In genomic region chr12:117803013-117803412, GRCh38 we compare ENCODE assay signal across 21 cellular contexts.
DNase-seq lines count a peak whose midpoint lies in the region; ATAC-seq and TF ChIP-seq lines count a peak whose summit lies in the region.
"Had no signal": no experiment of that assay in that cellular context is flagged by ENCODE, and none has a peak within 500 bp of the region (broad histone marks: within the 10 kb centered on the region; RNA-seq: fewer than 3 reads in every experiment).

No MANE protein-coding gene starts in this region.

- H3K4me3 ChIP-seq in breast epithelium (no peak overlapping the region), transverse colon (no peak overlapping the region)
- H3K4me3 ChIP-seq: GM12878, stomach, upper lobe of right lung had no signal

- no peak overlapping the region for H3K4me3 Mint-ChIP-seq in activated naive CD4-positive, alpha-beta T cell treated with anti-CD3 and anti-CD28 coated beads, Interleukin-2, amount 10 ng/mL, durations not matched to agents 7 days and 5 days
- H3K4me3 Mint-ChIP-seq: activated CD8-positive, alpha-beta T cell treated with anti-CD3 and anti-CD28 coated beads, Interleukin-2, amount 10 ng/mL, durations not matched to agents 7 days and 5 days; activated T-cell treated with anti-CD3 and anti-CD28 coated beads, Interleukin-2, amount 50 U/mL, for 24 hours; HFFc6 had no signal

- in situ Hi-C loops in transverse colon (cut with MboI; ENCODE audit: low pct_ligation_motif_present in 1 of 4, low pct_unique_long_range_greater_than_20kb in 1 of 4, low sequenced_read_pairs in 3 of 4): no loop called here

- H3K36me3 ChIP-seq in breast epithelium: no peaks in the 10 kb centered on the region
- no peaks in the 10 kb centered on the region for H3K36me3 ChIP-seq in transverse colon
- H3K36me3 ChIP-seq: stomach, upper lobe of right lung had no signal

- no peak for TF ChIP-seq POLR2A in breast epithelium (IDR thresholded peaks at IDR 0.05)
- no peak for TF ChIP-seq POLR2A in transverse colon (IDR thresholded peaks at IDR 0.05)
- TF ChIP-seq POLR2A in erythroblast (IDR thresholded peaks at IDR 0.05; ENCODE audit: low read length): no peak

- no peaks in the 10 kb centered on the region for H3K27me3 Mint-ChIP-seq in activated naive CD4-positive, alpha-beta T cell treated with anti-CD3 and anti-CD28 coated beads, Interleukin-2, amount 10 ng/mL, durations not matched to agents 7 days and 5 days

- no peaks in the 10 kb centered on the region for H3K4me1 Mint-ChIP-seq in activated naive CD4-positive, alpha-beta T cell treated with anti-CD3 and anti-CD28 coated beads, Interleukin-2, amount 10 ng/mL, durations not matched to agents 7 days and 5 days

- H3K9me3 Mint-ChIP-seq in activated naive CD4-positive, alpha-beta T cell treated with anti-CD3 and anti-CD28 coated beads, Interleukin-2, amount 10 ng/mL, durations not matched to agents 7 days and 5 days: no peaks in the 10 kb centered on the region
- H3K9me3 Mint-ChIP-seq: activated T-cell treated with anti-CD3 and anti-CD28 coated beads, Interleukin-2, amount 50 U/mL, for 24 hours had no signal

- peak; percentile 84 for TF ChIP-seq EP300 in transverse colon (IDR thresholded peaks at IDR 0.05; ENCODE audit: low read depth)

- H3K27ac Mint-ChIP-seq in activated naive CD4-positive, alpha-beta T cell treated with anti-CD3 and anti-CD28 coated beads, Interleukin-2, amount 10 ng/mL, durations not matched to agents 7 days and 5 days: no peak overlapping the region
- H3K27ac Mint-ChIP-seq: activated CD8-positive, alpha-beta T cell treated with anti-CD3 and anti-CD28 coated beads, Interleukin-2, amount 10 ng/mL, durations not matched to agents 7 days and 5 days; activated T-cell treated with anti-CD3 and anti-CD28 coated beads, Interleukin-2, amount 50 U/mL, for 24 hours; HFFc6 had no signal

- H3K27me3 ChIP-seq in breast epithelium (peaks cover 0 to 4% of the 10 kb centered on the region in 2 donors), transverse colon (no peaks in the 10 kb centered on the region)
- H3K27me3 ChIP-seq: upper lobe of right lung had no signal

- DNase-seq in NCI-H146 (lab: John Stamatoyannopoulos, UW): peak; percentile 13
- DNase-seq in NCI-H146 treated with DMSO at 0.1 percent for 48 hours (lab: John Stamatoyannopoulos, UW; ENCODE audit: unreplicated experiment): no peak
- peak in 1 of 2 donors; percentile 78 for DNase-seq in breast epithelium (ENCODE audit: low spot score in 2 of 2)
- DNase-seq in left kidney (ENCODE audit: low read depth, low spot score): peak; percentile 61
- peak; percentile 85 for DNase-seq in transverse colon
- DNase-seq in activated naive CD4-positive, alpha-beta T cell treated with anti-CD3 and anti-CD28 coated beads, Interleukin-2, amount 10 ng/mL, durations not matched to agents 7 days and 5 days: no peak
- no peak for DNase-seq in erythroblast (lab: John Stamatoyannopoulos, UW)
- DNase-seq: activated CD4-positive, CD25-positive, alpha-beta regulatory T cell treated with anti-CD3 and anti-CD28 coated beads, Interleukin-2, amount 50 U/mL, for 72 hours; activated CD8-positive, alpha-beta T cell treated with anti-CD3 and anti-CD28 coated beads, Interleukin-2, amount 10 ng/mL, durations not matched to agents 7 days and 5 days; activated naive CD4-positive, alpha-beta T cell treated with Interleukin-2 at 50 U/mL for 16 hours; activated T-cell treated with anti-CD3 and anti-CD28 coated beads, Interleukin-2, amount 50 U/mL, for 24 hours; amniotic stem cell; DND-41; HFFc6; NCI-H82; SHP77 treated with DMSO at 0.1 percent for 48 hours; stimulated activated CD4-positive, alpha-beta T cell treated with anti-CD3 and anti-CD28 coated beads, Interleukin-12 subunit alpha, Interleukin-12 subunit beta, amount 100 ng/mL, for 4 hours; stomach; upper lobe of right lung had no signal

- CTCF ChIA-PET in activated naive CD4-positive, alpha-beta T cell treated with anti-CD3 and anti-CD28 coated beads, Interleukin-2, amount 10 ng/mL, durations not matched to agents 7 days and 5 days (lab: Charles Lee): no interaction called here

- no peaks in the 10 kb centered on the region for H3K36me3 Mint-ChIP-seq in activated naive CD4-positive, alpha-beta T cell treated with anti-CD3 and anti-CD28 coated beads, Interleukin-2, amount 10 ng/mL, durations not matched to agents 7 days and 5 days

- intact Hi-C loops in breast epithelium (cut with DNase I; ENCODE audit: low total_unique reads): no loop called here
- intact Hi-C loops in transverse colon (cut with DNase I; ENCODE audit: low total_unique reads): no loop called here

- H3K9me3 ChIP-seq in breast epithelium: no peaks in the 10 kb centered on the region
- no peaks in the 10 kb centered on the region for H3K9me3 ChIP-seq in transverse colon
- H3K9me3 ChIP-seq: stomach, upper lobe of right lung had no signal

- H3K27ac ChIP-seq in breast epithelium (peak overlapping the region; percentile 77 to 84), transverse colon (peak overlapping the region; percentile 22 to 76 (median 66))
- H3K27ac ChIP-seq: stomach, upper lobe of right lung had no signal

- no peaks in the 10 kb centered on the region for H3K4me1 ChIP-seq in breast epithelium
- peaks cover 0 to 10% (median 4%) of the 10 kb centered on the region in 4 donors for H3K4me1 ChIP-seq in transverse colon
- H3K4me1 ChIP-seq: stomach, upper lobe of right lung had no signal

- no peak for TF ChIP-seq CTCF in breast epithelium (IDR thresholded peaks at IDR 0.05)
- no peak for TF ChIP-seq CTCF in transverse colon (IDR thresholded peaks at IDR 0.05)

- no peak for ATAC-seq in GM21360 (IDR thresholded peaks at IDR 0.05; ENCODE audit: unreplicated experiment)
- ATAC-seq: activated CD8-positive, alpha-beta T cell treated with anti-CD3 and anti-CD28 coated beads, Interleukin-2, amount 10 ng/mL, durations not matched to agents 7 days and 5 days; GM12878; upper lobe of right lung had no signal

- 30 to 37% methylated on average over 2 to 6 of the region's 6 CpGs for WGBS in transverse colon (ENCODE audit: low coverage in 1 of 2), 2 donors

Comparison
In these comparisons a context has a peak if more than half of its experiments do, and no peak if none do; other contexts are left out.
1. DNase-seq: peak in NCI-H146 (single experiment), left kidney (single experiment) and transverse colon (single experiment); none in NCI-H146 treated with DMSO at 0.1 percent for 48 hours (single experiment), activated naive CD4-positive, alpha-beta T cell treated with anti-CD3 and anti-CD28 coated beads, Interleukin-2, amount 10 ng/mL, durations not matched to agents 7 days and 5 days (single experiment) and erythroblast (0 of 2).